Comparison of ENCODE assay signal across 8 cellular contexts in the genomic region with DNA sequence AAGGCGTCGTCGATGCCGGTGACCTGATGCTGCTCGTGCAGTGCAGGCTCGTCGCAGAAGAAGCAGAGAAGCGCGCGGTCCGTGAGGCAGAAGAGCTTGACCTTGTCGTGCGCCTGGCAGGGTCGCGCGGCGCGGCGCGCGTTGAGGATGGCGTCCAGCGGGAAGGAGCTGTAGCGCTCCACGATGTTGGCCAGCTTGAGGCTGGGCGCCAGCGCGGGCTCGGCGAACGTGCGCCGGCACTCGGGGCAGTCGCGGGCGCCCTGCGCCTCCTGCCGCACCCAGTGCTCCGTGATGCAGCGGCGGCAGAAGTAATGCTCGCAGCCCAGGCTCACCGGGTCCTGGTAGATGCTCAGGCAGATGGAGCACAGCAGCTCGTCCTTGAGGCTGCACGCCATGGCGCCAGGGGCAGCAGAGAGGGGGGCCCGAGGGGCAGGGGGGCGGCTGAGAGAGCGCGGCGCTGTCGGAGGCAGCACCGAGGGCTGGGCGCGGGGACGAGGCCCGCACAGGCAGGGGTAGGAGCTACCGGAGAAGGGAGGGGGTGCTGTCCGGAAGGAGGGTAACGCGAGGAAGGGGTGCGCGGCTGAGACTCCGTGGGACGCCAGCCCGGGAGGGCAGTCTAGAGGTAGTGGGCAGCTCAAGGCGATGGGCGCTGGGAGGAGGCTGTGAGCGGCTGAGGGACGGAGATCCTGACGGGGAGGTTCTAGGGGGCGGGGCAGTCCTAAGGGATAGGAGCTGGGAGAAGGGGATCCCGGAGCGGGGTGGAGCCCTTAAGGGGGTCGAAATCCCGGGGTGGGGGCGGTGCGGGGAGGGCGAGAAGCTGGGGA. TPM values are rescaled to one million over a fixed set of nuclear protein-coding genes. Genes with fewer than 3 reads are reported as not detected.
A peak's percentile ranks its signal among the peaks of the same experiment; 100 is the strongest.
DNase-seq lines count a peak whose midpoint lies in the region; ATAC-seq and TF ChIP-seq lines count a peak whose summit lies in the region.

No MANE protein-coding gene starts in this region.

- H3K4me3 Mint-ChIP-seq in glutamatergic neuron (ENCODE audit: unreplicated experiment): peak overlapping the region; percentile 92

- no peaks in the 10 kb centered on the region for H3K27me3 ChIP-seq in parathyroid adenoma (ENCODE audit: control insufficient read depth, insufficient read depth, low read length)

- H3K27me3 Mint-ChIP-seq in glutamatergic neuron (ENCODE audit: unreplicated experiment): peaks cover 24% of the 10 kb centered on the region

- peak; percentile 10 for DNase-seq in NCI-H1436 (lab: John Stamatoyannopoulos, UW)
- no peak for DNase-seq in NCI-H1436 treated with DMSO at 0.1 percent for 48 hours (lab: John Stamatoyannopoulos, UW)
- DNase-seq in NCI-H748 treated with DMSO at 0.1 percent for 48 hours (lab: John Stamatoyannopoulos, UW): peak; percentile 11
- DNase-seq in activated T-helper 9 cell treated with anti-CD3 and anti-CD28 coated beads, Interleukin-2, amount 50 U/mL, for 16 hours (ENCODE audit: low read depth): peak; percentile 11
- peak; percentile 77 for DNase-seq in glutamatergic neuron
- no peak for DNase-seq in GF-D8 (lab: John Stamatoyannopoulos, UW)

- peaks cover 4% of the 10 kb centered on the region for H3K4me1 ChIP-seq in parathyroid adenoma

- no peaks in the 10 kb centered on the region for H3K36me3 Mint-ChIP-seq in glutamatergic neuron (ENCODE audit: unreplicated experiment)

- peak overlapping the region; percentile 64 for H3K4me3 ChIP-seq in parathyroid adenoma (ENCODE audit: low read depth, low read length)

- H2AFZ ChIP-seq in parathyroid adenoma: peak overlapping the region; percentile 83

- peaks cover 30% of the 10 kb centered on the region for H3K9me3 Mint-ChIP-seq in glutamatergic neuron (ENCODE audit: unreplicated experiment)

- peak; percentile 10 for ATAC-seq in HG02938 (IDR thresholded peaks at IDR 0.05; ENCODE audit: unreplicated experiment)

- peaks cover 54% of the 10 kb centered on the region for H3K4me1 Mint-ChIP-seq in glutamatergic neuron (ENCODE audit: low read depth, unreplicated experiment)

- H3K36me3 ChIP-seq in parathyroid adenoma (ENCODE audit: control insufficient read depth, insufficient read depth, low read length): no peaks in the 10 kb centered on the region

- H3K79me2 ChIP-seq in parathyroid adenoma: no peaks in the 10 kb centered on the region

- no peak overlapping the region for H3K9ac ChIP-seq in parathyroid adenoma

- peak; percentile 23 for TF ChIP-seq CTCF in glutamatergic neuron (IDR thresholded peaks at IDR 0.05; ENCODE audit: partially characterized antibody, unreplicated experiment)
- no peak for TF ChIP-seq CTCF in parathyroid adenoma (IDR thresholded peaks at IDR 0.05)

- peak overlapping the region; percentile 53 for H3K27ac ChIP-seq in parathyroid adenoma

- no peaks in the 10 kb centered on the region for H3K9me3 ChIP-seq in parathyroid adenoma (ENCODE audit: control insufficient read depth, low read length)

- peak overlapping the region; percentile 97 for H3K27ac Mint-ChIP-seq in glutamatergic neuron (ENCODE audit: unreplicated experiment)

- peak overlapping the region; percentile 91 for H3K4me2 ChIP-seq in parathyroid adenoma (ENCODE audit: low read length)

RNA-seq across cellular contexts. Expression of a gene that starts 0.6 kb away (rescaled TPM):
- total RNA-seq in glutamatergic neuron (ENCODE audit: unreplicated experiment): 95.7 TPM

Comparison
In these comparisons a context has a peak if more than half of its experiments do, and no peak if none do; other contexts are left out.
1. DNase-seq: peak in NCI-H1436 (single experiment), NCI-H748 treated with DMSO at 0.1 percent for 48 hours (single experiment), activated T-helper 9 cell treated with anti-CD3 and anti-CD28 coated beads, Interleukin-2, amount 50 U/mL, for 16 hours (single experiment) and glutamatergic neuron (single experiment); none in NCI-H1436 treated with DMSO at 0.1 percent for 48 hours (single experiment) and GF-D8 (single experiment).